Comparison of ENCODE assay signal across 16 cellular contexts in genomic region chr2:238862701-238863100, GRCh38. TPM values are rescaled to one million over a fixed set of nuclear protein-coding genes. Genes with fewer than 3 reads are reported as not detected.
"Had no signal": no experiment of that assay in that cellular context is flagged by ENCODE, and none has a peak within 500 bp of the region (broad histone marks: within the 10 kb centered on the region; RNA-seq: fewer than 3 reads in every experiment).

No MANE protein-coding gene starts in this region.

- H3K4me3 ChIP-seq: pancreas, spleen, thyroid gland had no signal

- H3K27ac ChIP-seq: pancreas, spleen had no signal

- DNase-seq: activated CD4-positive, alpha-beta T cell treated with anti-CD3 and anti-CD28 coated beads, Interleukin-2, amount 10 ng/mL, durations not matched to agents 24 days and 14 days; activated CD8-positive, alpha-beta T cell treated with anti-CD3 and anti-CD28 coated beads, Interleukin-2, amount 10 ng/mL, durations not matched to agents 7 days and 5 days; activated naive CD4-positive, alpha-beta T cell treated with anti-CD3 and anti-CD28 coated beads, Interleukin-2, amount 10 ng/mL, durations not matched to agents 7 days and 5 days; activated naive CD8-positive, alpha-beta T cell treated with anti-CD3 and anti-CD28 coated beads, Interleukin-2, amount 50 U/mL, for 24 hours; activated T-cell treated with anti-CD3 and anti-CD28 coated beads, Interleukin-2, amount 50 U/mL, for 24 hours; effector CD4-positive, alpha-beta T cell; mesendoderm; naive thymus-derived CD4-positive, alpha-beta T cell; stimulated activated naive B cell treated with anti-CD40 and anti-IgM and Interleukin-4, amounts not matched to agents 10 μg/mL and 1 μg/mL and 100 μg/mL, for 72 hours; T-helper 1 cell; T-helper 9 cell; thyroid gland had no signal

- H3K4me1 ChIP-seq: pancreas had no signal

- H3K27me3 ChIP-seq: pancreas, thyroid gland had no signal

- H3K36me3 ChIP-seq: pancreas, spleen, thyroid gland had no signal

- H3K9me3 ChIP-seq: pancreas, spleen, thyroid gland had no signal

- FAIRE-seq: bronchial epithelial cell, pancreas had no signal

RNA-seq across cellular contexts. Expression of gene TWIST2, which starts 14.8 kb away (rescaled TPM):
- total RNA-seq: activated CD4-positive, alpha-beta T cell treated with anti-CD3 and anti-CD28 coated beads, Interleukin-2, amount 10 ng/mL, durations not matched to agents 24 days and 14 days; activated CD8-positive, alpha-beta T cell treated with anti-CD3 and anti-CD28 coated beads, Interleukin-2, amount 10 ng/mL, durations not matched to agents 7 days and 5 days; activated T-helper 2 cell treated with anti-CD3 and anti-CD28 coated beads, Interferon-gamma antibody, Interleukin-2, Interleukin-4, amounts not matched to agents 10 μg/mL and 5 μg/mL and 100 μg/mL, durations not matched to agents 14 hours and 24 hours and 36 hours; naive thymus-derived CD4-positive, alpha-beta T cell had no signal
